8 cellular contexts compared by ENCODE assay signal in genomic region chr4:53365486-53366300, GRCh38. TPM values are rescaled to one million over a fixed set of nuclear protein-coding genes. Genes with fewer than 3 reads are reported as not detected.
DNase-seq lines count a peak whose midpoint lies in the region; ATAC-seq, FAIRE-seq and TF ChIP-seq lines count a peak whose summit lies in the region.

TSS of gene SCFD2 (minus strand) at chr4:53366061.

- 0% methylated on average over 46 to 51 of the region's 51 CpGs for WGBS in small intestine, 3 donors

- peak; percentile 97 for ATAC-seq in GM18873 (IDR thresholded peaks at IDR 0.05; ENCODE audit: low FRiP score, unreplicated experiment)
- ATAC-seq in HG03139 (IDR thresholded peaks at IDR 0.05; ENCODE audit: unreplicated experiment) = peak; percentile 94

- H3K4me1 ChIP-seq in small intestine (ENCODE audit: control insufficient read depth in 2 of 2, insufficient read depth in 1 of 2, low read depth in 1 of 2, low read length in 1 of 2) = peaks cover 0 to 2% of the 10 kb centered on the region in 2 donors

- no peaks in the 10 kb centered on the region for H3K9me3 ChIP-seq in WERI-Rb-1 (ENCODE audit: severe bottlenecking)
- H3K9me3 ChIP-seq in small intestine (ENCODE audit: control insufficient read depth, low read depth) = no peaks in the 10 kb centered on the region

- H3K27me3 ChIP-seq in WERI-Rb-1 (ENCODE audit: insufficient read depth, low read depth, severe bottlenecking) = no peaks in the 10 kb centered on the region
- no peaks in the 10 kb centered on the region for H3K27me3 ChIP-seq in bronchial epithelial cell (ENCODE audit: control insufficient read depth, insufficient read depth, low read length)
- no peaks in the 10 kb centered on the region for H3K27me3 ChIP-seq in small intestine (ENCODE audit: control insufficient read depth in 2 of 2, insufficient read depth in 2 of 2, low read length in 2 of 2)

- H3K36me3 ChIP-seq in WERI-Rb-1 (no peaks in the 10 kb centered on the region), bronchial epithelial cell (ENCODE audit: control insufficient read depth, insufficient read depth, low read length) (no peaks in the 10 kb centered on the region), small intestine (ENCODE audit: control insufficient read depth in 2 of 2, insufficient read depth in 2 of 2, low read length in 2 of 2) (peaks cover 0 to 1% of the 10 kb centered on the region in 2 donors)

- H3K4me3 ChIP-seq in WERI-Rb-1 (ENCODE audit: low read depth, low read length) (peak within 1 kb of the TSS; percentile 81), bronchial epithelial cell (ENCODE audit: low read depth, low read length) (peak within 1 kb of the TSS; percentile 83), small intestine (ENCODE audit: low read depth in 1 of 2, low read length in 2 of 2) (peak within 1 kb of the TSS; percentile 74 to 79)

- in situ Hi-C loops in ACHN (cut with HindIII; ENCODE audit: low pct_ligation_motif_present, low pct_unique_long_range_greater_than_20kb, low sequenced_read_pairs) = no loop called here

- FAIRE-seq in bronchial epithelial cell (lab: Jason Lieb, UNC) (no peak), small intestine (lab: Jason Lieb, UNC) (no peak)

- peak; percentile 96 for DNase-seq in ACHN
- peak; percentile 95 for DNase-seq in NCI-H2227 (lab: John Stamatoyannopoulos, UW; ENCODE audit: unreplicated experiment)
- peak; percentile 96 for DNase-seq in WERI-Rb-1
- DNase-seq in bronchial epithelial cell (ENCODE audit: low read depth) = peak; percentile 93
- DNase-seq in iPS-NIHi11 (ENCODE audit: low spot score) = peak; percentile 99
- peak; percentile 100 for DNase-seq in small intestine

- H3K27ac ChIP-seq in WERI-Rb-1 (peak within 1 kb of the TSS; percentile 66), small intestine (ENCODE audit: low read depth in 1 of 2, low read length in 1 of 2) (peak within 1 kb of the TSS in 1 of 2 donors; percentile 71)

- TF ChIP-seq CTCF in WERI-Rb-1 (IDR thresholded peaks at IDR 0.05; ENCODE audit: low read depth, low read length) = no peak
- no peak for TF ChIP-seq CTCF in bronchial epithelial cell (IDR thresholded peaks at IDR 0.05; ENCODE audit: insufficient read depth, low read length, severe bottlenecking)

RNA-seq across cellular contexts. Expression of gene SCFD2, which starts in this region (rescaled TPM):
- 10.8 and 21.9 TPM in 2 replicates for total RNA-seq in bronchial epithelial cell
- 1 to 10 TPM; 2.2 to 8.3 (median 3.0) TPM for polyA plus RNA-seq in small intestine
